1 cellular context compared by ENCODE assay signal in the genomic region with DNA sequence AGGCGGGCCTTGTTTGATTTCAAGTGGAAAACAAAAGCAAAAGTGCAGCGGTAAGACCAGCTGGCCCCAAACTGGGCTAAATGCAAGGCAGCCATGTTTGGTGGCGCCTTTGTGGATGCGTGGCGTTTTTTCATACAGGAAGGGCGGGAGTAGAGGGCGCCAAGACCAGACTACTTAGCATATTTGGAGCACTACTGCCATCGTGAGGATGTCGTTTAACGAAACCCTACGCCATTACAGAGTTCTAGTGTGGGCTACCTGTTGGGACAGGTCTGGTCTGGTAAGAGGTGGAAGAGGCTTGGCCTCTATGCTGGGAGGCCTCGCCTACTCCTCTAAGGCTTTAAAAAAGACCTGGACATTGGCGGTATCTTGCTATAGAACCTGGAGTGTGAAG.
TF ChIP-seq lines count a peak whose summit lies in the region.

No MANE protein-coding gene starts in this region.

TF ChIP-seq in liver, 16 proteins besides CTCF, POLR2A, EP300 and RAD21 (continued from another document):
- no peak for TF ChIP-seq HNF4A (conservative IDR thresholded peaks at IDR 0.05)
- TF ChIP-seq EGR1 (IDR thresholded peaks at IDR 0.05; ENCODE audit: low read depth in 2 of 2): no peak
- peak; percentile 81 for TF ChIP-seq SP1 (IDR thresholded peaks at IDR 0.05)
- TF ChIP-seq GABPA (IDR thresholded peaks at IDR 0.05 in 1 of 2, conservative IDR thresholded peaks at IDR 0.05 in 1 of 2): no peak
- TF ChIP-seq, protein P1, sequence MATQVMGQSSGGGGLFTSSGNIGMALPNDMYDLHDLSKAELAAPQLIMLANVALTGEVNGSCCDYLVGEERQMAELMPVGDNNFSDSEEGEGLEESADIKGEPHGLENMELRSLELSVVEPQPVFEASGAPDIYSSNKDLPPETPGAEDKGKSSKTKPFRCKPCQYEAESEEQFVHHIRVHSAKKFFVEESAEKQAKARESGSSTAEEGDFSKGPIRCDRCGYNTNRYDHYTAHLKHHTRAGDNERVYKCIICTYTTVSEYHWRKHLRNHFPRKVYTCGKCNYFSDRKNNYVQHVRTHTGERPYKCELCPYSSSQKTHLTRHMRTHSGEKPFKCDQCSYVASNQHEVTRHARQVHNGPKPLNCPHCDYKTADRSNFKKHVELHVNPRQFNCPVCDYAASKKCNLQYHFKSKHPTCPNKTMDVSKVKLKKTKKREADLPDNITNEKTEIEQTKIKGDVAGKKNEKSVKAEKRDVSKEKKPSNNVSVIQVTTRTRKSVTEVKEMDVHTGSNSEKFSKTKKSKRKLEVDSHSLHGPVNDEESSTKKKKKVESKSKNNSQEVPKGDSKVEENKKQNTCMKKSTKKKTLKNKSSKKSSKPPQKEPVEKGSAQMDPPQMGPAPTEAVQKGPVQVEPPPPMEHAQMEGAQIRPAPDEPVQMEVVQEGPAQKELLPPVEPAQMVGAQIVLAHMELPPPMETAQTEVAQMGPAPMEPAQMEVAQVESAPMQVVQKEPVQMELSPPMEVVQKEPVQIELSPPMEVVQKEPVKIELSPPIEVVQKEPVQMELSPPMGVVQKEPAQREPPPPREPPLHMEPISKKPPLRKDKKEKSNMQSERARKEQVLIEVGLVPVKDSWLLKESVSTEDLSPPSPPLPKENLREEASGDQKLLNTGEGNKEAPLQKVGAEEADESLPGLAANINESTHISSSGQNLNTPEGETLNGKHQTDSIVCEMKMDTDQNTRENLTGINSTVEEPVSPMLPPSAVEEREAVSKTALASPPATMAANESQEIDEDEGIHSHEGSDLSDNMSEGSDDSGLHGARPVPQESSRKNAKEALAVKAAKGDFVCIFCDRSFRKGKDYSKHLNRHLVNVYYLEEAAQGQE (IDR thresholded peaks at IDR 0.05): no peak
TF ChIP-seq in liver: peak in this region for 3.
